ENCODE assay signal across 14 cellular contexts in genomic region chr11:64451856-64452255, GRCh38.
DNase-seq lines count a peak whose midpoint lies in the region; ATAC-seq lines count a peak whose summit lies in the region.
"Had no signal": no experiment of that assay in that cellular context is flagged by ENCODE, and none has a peak within 500 bp of the region (broad histone marks: within the 10 kb centered on the region; RNA-seq: fewer than 3 reads in every experiment).

No MANE protein-coding gene starts in this region.

- no peak overlapping the region for H3K4me3 Mint-ChIP-seq in T-helper 17 cell
- H3K4me3 Mint-ChIP-seq: CD4-positive, alpha-beta T cell; HFFc6 had no signal

- intact Hi-C loops in sciatic nerve (cut with DNase I), result no loop called here

- peaks cover 7% of the 10 kb centered on the region; the same call in 1 of the 2 replicates for H3K27me3 ChIP-seq in H7 (ENCODE audit: control insufficient read depth, insufficient read depth, low read length)

- no peaks in the 10 kb centered on the region for H3K36me3 ChIP-seq in H7 (replicated peaks; ENCODE audit: control insufficient read depth, insufficient read depth, low read length)

- in situ Hi-C loops in KBM-7 (cut with MboI; ENCODE audit: low pct_unique_long_range_greater_than_20kb, low sequenced_read_pairs), result no loop called here

- no peaks in the 10 kb centered on the region for H3K9me3 ChIP-seq in T-helper 17 cell (ENCODE audit: control insufficient read depth, low read length, poor library complexity, severe bottlenecking)
- H3K9me3 ChIP-seq: A549, Caco-2 had no signal

- DNase-seq in activated CD4-positive, CD25-positive, alpha-beta regulatory T cell treated with anti-CD3 and anti-CD28 coated beads, Interleukin-2, amount 50 U/mL, for 72 hours, result peak; percentile 2
- no peak for DNase-seq in activated CD4-positive, CD25-positive, alpha-beta regulatory T cell (lab: John Stamatoyannopoulos, UW)
- DNase-seq in H7 (peak; percentile 19), mesenteric fat pad (ENCODE audit: low spot score) (peak; percentile 72), sciatic nerve (ENCODE audit: low spot score) (peak; percentile 12), T-helper 17 cell (no peak), T-helper 2 cell (no peak), KBM-7 (no peak)
- DNase-seq: AML-193, Caco-2, HCEC 1CT, HFFc6 had no signal

- H3K4me3 ChIP-seq in H7 (ENCODE audit: insufficient read depth, low read depth, low read length), result no peak overlapping the region
- H3K4me3 ChIP-seq: A549 had no signal

- H3K27me3 Mint-ChIP-seq in T-helper 17 cell, result peaks cover 29% of the 10 kb centered on the region

- H3K27ac Mint-ChIP-seq in T-helper 17 cell, result no peak overlapping the region
- H3K27ac Mint-ChIP-seq: CD4-positive, alpha-beta T cell; HFFc6 had no signal

- H3K4me1 Mint-ChIP-seq in T-helper 17 cell, result peaks cover 9% of the 10 kb centered on the region

- H3K36me3 Mint-ChIP-seq in T-helper 17 cell (ENCODE audit: low read depth), result no peaks in the 10 kb centered on the region

- ATAC-seq in sciatic nerve (no peak), T-helper 17 cell (no peak)
- ATAC-seq: A549 had no signal

Comparison
In these comparisons a context has a peak if more than half of its experiments do, and no peak if none do; other contexts are left out.
1. DNase-seq: peak in activated CD4-positive, CD25-positive, alpha-beta regulatory T cell treated with anti-CD3 and anti-CD28 coated beads, Interleukin-2, amount 50 U/mL, for 72 hours (single experiment), H7 (single experiment), mesenteric fat pad (single experiment) and sciatic nerve (single experiment); none in activated CD4-positive, CD25-positive, alpha-beta regulatory T cell (0 of 4), T-helper 17 cell (0 of 3), T-helper 2 cell (0 of 5) and KBM-7 (single experiment).